In genomic region chr6:161481786-161482516, GRCh38 we compare ENCODE assay signal across 21 cellular contexts.
DNase-seq lines count a peak whose midpoint lies in the region; FAIRE-seq and TF ChIP-seq lines count a peak whose summit lies in the region.
"Had no signal": no experiment of that assay in that cellular context is flagged by ENCODE, and none has a peak within 500 bp of the region (broad histone marks: within the 10 kb centered on the region; RNA-seq: fewer than 3 reads in every experiment).

No MANE protein-coding gene starts in this region.

- H3K36me3 ChIP-seq in astrocyte (ENCODE audit: insufficient read depth, low read length) (no peaks in the 10 kb centered on the region), subcutaneous abdominal adipose tissue (ENCODE audit: control insufficient read depth in 5 of 5, insufficient read depth in 5 of 5, low read length in 5 of 5) (no peaks in the 10 kb centered on the region), MG63 (no peaks in the 10 kb centered on the region)
- H3K36me3 ChIP-seq: esophagus muscularis mucosa, spleen, transverse colon had no signal

- no peak overlapping the region for H2AFZ ChIP-seq in astrocyte (ENCODE audit: low read depth, low read length)

- H3K4me1 Mint-ChIP-seq in astrocyte (ENCODE audit: low read depth, unreplicated experiment) = peaks cover 12% of the 10 kb centered on the region
- H3K4me1 Mint-ChIP-seq in activated T-helper 1 cell treated with anti-CD3 and anti-CD28 coated beads, Interleukin-12 subunit alpha, Interleukin-12 subunit beta, Interleukin-2, Interleukin-4 antibody, amounts not matched to agents 30 ng/mL and 10 ng/mL and 1 ng/mL, durations not matched to agents 14 hours and 24 hours and 36 hours (ENCODE audit: low read depth) = no peaks in the 10 kb centered on the region
- H3K4me1 Mint-ChIP-seq in activated T-cell treated with anti-CD3 and anti-CD28 coated beads, Interleukin-2, amount 50 U/mL, for 24 hours (ENCODE audit: low read depth) = no peaks in the 10 kb centered on the region
- H3K4me1 Mint-ChIP-seq: activated naive CD8-positive, alpha-beta T cell treated with anti-CD3 and anti-CD28 coated beads for 36 hours; activated T-helper 17 cell treated with anti-CD3 and anti-CD28 coated beads, Interleukin-2, amount 50 U/mL, for 72 hours; immature natural killer cell; stimulated activated naive CD8-positive, alpha-beta T cell treated with anti-CD3 and anti-CD28 coated beads, Interleukin-15, amount 100 ng/mL, for 72 hours had no signal

- H3K9ac ChIP-seq in astrocyte (ENCODE audit: low read length) (no peak overlapping the region), subcutaneous abdominal adipose tissue (ENCODE audit: low read length in 5 of 5) (peak overlapping the region in 1 of 5 donors; percentile 9)

- H3K9me3 ChIP-seq in astrocyte (ENCODE audit: insufficient read depth, low read depth, low read length) (no peaks in the 10 kb centered on the region), subcutaneous abdominal adipose tissue (ENCODE audit: control insufficient read depth in 5 of 5, low read length in 5 of 5) (no peaks in the 10 kb centered on the region), MG63 (no peaks in the 10 kb centered on the region)
- H3K9me3 ChIP-seq: esophagus muscularis mucosa, spleen, transverse colon had no signal

- no peaks in the 10 kb centered on the region for H3K9me3 Mint-ChIP-seq in astrocyte (ENCODE audit: unreplicated experiment)
- no peaks in the 10 kb centered on the region for H3K9me3 Mint-ChIP-seq in activated T-helper 1 cell treated with anti-CD3 and anti-CD28 coated beads, Interleukin-12 subunit alpha, Interleukin-12 subunit beta, Interleukin-2, Interleukin-4 antibody, amounts not matched to agents 30 ng/mL and 10 ng/mL and 1 ng/mL, durations not matched to agents 14 hours and 24 hours and 36 hours
- H3K9me3 Mint-ChIP-seq in activated T-cell treated with anti-CD3 and anti-CD28 coated beads, Interleukin-2, amount 50 U/mL, for 24 hours = no peaks in the 10 kb centered on the region
- H3K9me3 Mint-ChIP-seq: activated naive CD8-positive, alpha-beta T cell treated with anti-CD3 and anti-CD28 coated beads for 36 hours; activated T-helper 17 cell treated with anti-CD3 and anti-CD28 coated beads, Interleukin-2, amount 50 U/mL, for 72 hours; H9; immature natural killer cell; stimulated activated naive CD8-positive, alpha-beta T cell treated with anti-CD3 and anti-CD28 coated beads, Interleukin-15, amount 100 ng/mL, for 72 hours had no signal

- H3K79me2 ChIP-seq in astrocyte (ENCODE audit: insufficient read depth, low read length) = no peaks in the 10 kb centered on the region

- FAIRE-seq in astrocyte (lab: Jason Lieb, UNC) = no peak
- FAIRE-seq: bronchial epithelial cell had no signal

- H3K4me1 ChIP-seq in astrocyte (ENCODE audit: insufficient read depth, low read length) = peaks cover 6% of the 10 kb centered on the region
- peaks cover 2 to 35% (median 11%) of the 10 kb centered on the region in 5 donors for H3K4me1 ChIP-seq in subcutaneous abdominal adipose tissue (ENCODE audit: control insufficient read depth in 5 of 5, insufficient read depth in 5 of 5, low read length in 5 of 5)
- H3K4me1 ChIP-seq: spleen, transverse colon had no signal

- H3K27me3 Mint-ChIP-seq in astrocyte (ENCODE audit: low read depth, unreplicated experiment) = no peaks in the 10 kb centered on the region
- H3K27me3 Mint-ChIP-seq in activated T-helper 1 cell treated with anti-CD3 and anti-CD28 coated beads, Interleukin-12 subunit alpha, Interleukin-12 subunit beta, Interleukin-2, Interleukin-4 antibody, amounts not matched to agents 30 ng/mL and 10 ng/mL and 1 ng/mL, durations not matched to agents 14 hours and 24 hours and 36 hours (ENCODE audit: insufficient read depth) = no peaks in the 10 kb centered on the region
- no peaks in the 10 kb centered on the region for H3K27me3 Mint-ChIP-seq in activated T-cell treated with anti-CD3 and anti-CD28 coated beads, Interleukin-2, amount 50 U/mL, for 24 hours
- H3K27me3 Mint-ChIP-seq: activated naive CD8-positive, alpha-beta T cell treated with anti-CD3 and anti-CD28 coated beads for 36 hours; stimulated activated naive CD8-positive, alpha-beta T cell treated with anti-CD3 and anti-CD28 coated beads, Interleukin-15, amount 100 ng/mL, for 72 hours had no signal

- H3K4me3 Mint-ChIP-seq in astrocyte (ENCODE audit: unreplicated experiment) = no peak overlapping the region
- no peak overlapping the region for H3K4me3 Mint-ChIP-seq in activated T-helper 1 cell treated with anti-CD3 and anti-CD28 coated beads, Interleukin-12 subunit alpha, Interleukin-12 subunit beta, Interleukin-2, Interleukin-4 antibody, amounts not matched to agents 30 ng/mL and 10 ng/mL and 1 ng/mL, durations not matched to agents 14 hours and 24 hours and 36 hours
- no peak overlapping the region for H3K4me3 Mint-ChIP-seq in activated T-cell treated with anti-CD3 and anti-CD28 coated beads, Interleukin-2, amount 50 U/mL, for 24 hours
- H3K4me3 Mint-ChIP-seq: activated naive CD8-positive, alpha-beta T cell treated with anti-CD3 and anti-CD28 coated beads for 36 hours; activated T-helper 17 cell treated with anti-CD3 and anti-CD28 coated beads, Interleukin-2, amount 50 U/mL, for 72 hours; H9; immature natural killer cell; stimulated activated naive CD8-positive, alpha-beta T cell treated with anti-CD3 and anti-CD28 coated beads, Interleukin-15, amount 100 ng/mL, for 72 hours had no signal

- TF ChIP-seq CTCF in astrocyte (IDR thresholded peaks at IDR 0.05; ENCODE audit: insufficient read depth, low read depth, low read length) (no peak), epithelial cell of esophagus (IDR thresholded peaks at IDR 0.05; ENCODE audit: insufficient read depth, low read depth, low read length, missing control alignments) (no peak)

- H3K36me3 Mint-ChIP-seq in astrocyte (ENCODE audit: low read depth, unreplicated experiment) = no peaks in the 10 kb centered on the region
- no peaks in the 10 kb centered on the region for H3K36me3 Mint-ChIP-seq in activated T-helper 1 cell treated with anti-CD3 and anti-CD28 coated beads, Interleukin-12 subunit alpha, Interleukin-12 subunit beta, Interleukin-2, Interleukin-4 antibody, amounts not matched to agents 30 ng/mL and 10 ng/mL and 1 ng/mL, durations not matched to agents 14 hours and 24 hours and 36 hours (ENCODE audit: low read depth)
- no peaks in the 10 kb centered on the region for H3K36me3 Mint-ChIP-seq in activated T-cell treated with anti-CD3 and anti-CD28 coated beads, Interleukin-2, amount 50 U/mL, for 24 hours (ENCODE audit: low read depth)
- H3K36me3 Mint-ChIP-seq: activated naive CD8-positive, alpha-beta T cell treated with anti-CD3 and anti-CD28 coated beads for 36 hours; immature natural killer cell had no signal

- no peak overlapping the region for H3K4me2 ChIP-seq in astrocyte (ENCODE audit: low read length)

- no peaks in the 10 kb centered on the region for H3K27me3 ChIP-seq in astrocyte (ENCODE audit: insufficient read depth, low read length)
- H3K27me3 ChIP-seq in subcutaneous abdominal adipose tissue (ENCODE audit: control insufficient read depth in 5 of 5, insufficient read depth in 4 of 5, low read length in 5 of 5) = no peaks in the 10 kb centered on the region
- no peaks in the 10 kb centered on the region for H3K27me3 ChIP-seq in MG63
- H3K27me3 ChIP-seq: esophagus muscularis mucosa, spleen, transverse colon had no signal

- no peaks in the 10 kb centered on the region for H4K20me1 ChIP-seq in astrocyte (ENCODE audit: insufficient read depth, low read length)

- H3K4me3 ChIP-seq in astrocyte (ENCODE audit: insufficient read depth, low read depth, low read length) = no peak overlapping the region
- H3K4me3 ChIP-seq in epithelial cell of esophagus (ENCODE audit: low read length) = no peak overlapping the region
- no peak overlapping the region for H3K4me3 ChIP-seq in subcutaneous abdominal adipose tissue (ENCODE audit: low read depth in 1 of 5, low read length in 5 of 5)
- H3K4me3 ChIP-seq in MG63 = no peak overlapping the region
- H3K4me3 ChIP-seq: esophagus muscularis mucosa, spleen, transverse colon had no signal

- H3K27ac ChIP-seq in astrocyte (ENCODE audit: low read depth, low read length) (no peak overlapping the region), subcutaneous abdominal adipose tissue (ENCODE audit: low read depth, low read length) (peak overlapping the region; percentile 65)
- H3K27ac ChIP-seq: esophagus muscularis mucosa, transverse colon had no signal

- intact Hi-C loops in activated T-helper 1 cell treated with anti-CD3 and anti-CD28 coated beads, Interleukin-12 subunit alpha, Interleukin-12 subunit beta, Interleukin-2, Interleukin-4 antibody, amounts not matched to agents 30 ng/mL and 10 ng/mL and 1 ng/mL, durations not matched to agents 14 hours and 24 hours and 36 hours (cut with micrococcal nuclease) = no loop called here

- H3K27ac Mint-ChIP-seq in astrocyte (ENCODE audit: unreplicated experiment) = no peak overlapping the region
- H3K27ac Mint-ChIP-seq in activated T-helper 1 cell treated with anti-CD3 and anti-CD28 coated beads, Interleukin-12 subunit alpha, Interleukin-12 subunit beta, Interleukin-2, Interleukin-4 antibody, amounts not matched to agents 30 ng/mL and 10 ng/mL and 1 ng/mL, durations not matched to agents 14 hours and 24 hours and 36 hours = no peak overlapping the region
- no peak overlapping the region for H3K27ac Mint-ChIP-seq in activated T-cell treated with anti-CD3 and anti-CD28 coated beads, Interleukin-2, amount 50 U/mL, for 24 hours
- H3K27ac Mint-ChIP-seq: activated naive CD8-positive, alpha-beta T cell treated with anti-CD3 and anti-CD28 coated beads for 36 hours; activated T-helper 17 cell treated with anti-CD3 and anti-CD28 coated beads, Interleukin-2, amount 50 U/mL, for 72 hours; H9; immature natural killer cell; stimulated activated naive CD8-positive, alpha-beta T cell treated with anti-CD3 and anti-CD28 coated beads, Interleukin-15, amount 100 ng/mL, for 72 hours had no signal

- peak; percentile 23 for DNase-seq in astrocyte (ENCODE audit: low read depth)
- DNase-seq in epithelial cell of esophagus (ENCODE audit: low read depth) = peak; percentile 8
- DNase-seq in mucosa of gallbladder (ENCODE audit: low spot score) = peak; percentile 69
- DNase-seq in activated T-helper 1 cell treated with anti-CD3 and anti-CD28 coated beads, Interleukin-12 subunit alpha, Interleukin-12 subunit beta, Interleukin-2, Interleukin-4 antibody, amounts not matched to agents 30 ng/mL and 10 ng/mL and 1 ng/mL, durations not matched to agents 14 hours and 24 hours and 36 hours (ENCODE audit: low spot score) = no peak
- no peak for DNase-seq in activated T-cell treated with anti-CD3 and anti-CD28 coated beads, Interleukin-2, amount 50 U/mL, for 24 hours
- DNase-seq in MG63 = no peak
- DNase-seq: activated naive CD8-positive, alpha-beta T cell treated with anti-CD3 and anti-CD28 coated beads for 36 hours; COR-L47; EL; H9; immature natural killer cell; KG1; NCI-H187; spleen; stimulated activated CD4-positive, alpha-beta T cell treated with anti-CD3 and anti-CD28 coated beads, Interleukin-4, amount 100 ng/mL, for 4 hours; stimulated activated naive CD8-positive, alpha-beta T cell treated with anti-CD3 and anti-CD28 coated beads, Interleukin-15, amount 100 ng/mL, for 72 hours; transverse colon had no signal

Comparison
In these comparisons a context has a peak if more than half of its experiments do, and no peak if none do; other contexts are left out.
1. DNase-seq: peak in astrocyte (single experiment), epithelial cell of esophagus (single experiment) and mucosa of gallbladder (single experiment); none in activated T-helper 1 cell treated with anti-CD3 and anti-CD28 coated beads, Interleukin-12 subunit alpha, Interleukin-12 subunit beta, Interleukin-2, Interleukin-4 antibody, amounts not matched to agents 30 ng/mL and 10 ng/mL and 1 ng/mL, durations not matched to agents 14 hours and 24 hours and 36 hours (single experiment), activated T-cell treated with anti-CD3 and anti-CD28 coated beads, Interleukin-2, amount 50 U/mL, for 24 hours (single experiment) and MG63 (single experiment).